ENCODE assay signal across 8 cellular contexts in genomic region chr5:1800470-1801060, GRCh38. TPM values are rescaled to one million over a fixed set of nuclear protein-coding genes. Genes with fewer than 3 reads are reported as not detected.
DNase-seq lines count a peak whose midpoint lies in the region; TF ChIP-seq lines count a peak whose summit lies in the region.

No MANE protein-coding gene starts in this region.

- POLR2A ChIA-PET in HEK293 (lab: Yijun Ruan, JAX) = interaction anchor here (0.6 to 1.2 kb wide), 2 partner anchors 8 to 24 kb away, joined by 3 to 4 read pairs; no protein-coding TSS in a partner anchor

- H3K27ac ChIP-seq in HEK293 (ENCODE audit: extremely low read depth, low read depth, low read length) (peak overlapping the region; percentile 87), ascending aorta (peak overlapping the region; percentile 63 to 80), iPS-18a (ENCODE audit: low read length) (peak overlapping the region; percentile 82), skeletal muscle tissue (ENCODE audit: low read depth, low read length) (peak overlapping the region; percentile 61)

- H3K9me3 ChIP-seq in HEK293 (ENCODE audit: control insufficient read depth, insufficient read depth, low read depth, low read length) (no peaks in the 10 kb centered on the region), ascending aorta (no peaks in the 10 kb centered on the region), iPS-18a (ENCODE audit: control insufficient read depth, low read depth, low read length) (no peaks in the 10 kb centered on the region), skeletal muscle tissue (ENCODE audit: control insufficient read depth in 3 of 3, low read length in 3 of 3) (no peaks in the 10 kb centered on the region)

- DNase-seq in DMS53 treated with DMSO at 0.1 percent for 48 hours (lab: John Stamatoyannopoulos, UW; ENCODE audit: unreplicated experiment) = peak; percentile 73
- peak; percentile 32 for DNase-seq in NCI-H82 treated with DMSO at 0.1 percent for 48 hours (lab: John Stamatoyannopoulos, UW; ENCODE audit: unreplicated experiment)
- DNase-seq in ascending aorta (ENCODE audit: low spot score in 2 of 2) = no peak
- no peak for DNase-seq in middle frontal gyrus (ENCODE audit: extremely low spot score, low spot score)
- DNase-seq in ecto neural progenitor cell (ENCODE audit: low spot score) = no peak

- H3K4me1 ChIP-seq in HEK293 (ENCODE audit: control insufficient read depth, insufficient read depth, low read length) (peaks cover 4% of the 10 kb centered on the region; the same call in 1 of the 2 replicates), ascending aorta (peaks cover 4 to 14% of the 10 kb centered on the region in 2 donors), iPS-18a (ENCODE audit: control insufficient read depth, low read depth, low read length) (peaks cover 3% of the 10 kb centered on the region), skeletal muscle tissue (ENCODE audit: control insufficient read depth in 3 of 3, insufficient read depth in 3 of 3, low read length in 3 of 3) (peaks cover 30 to 53% (median 36%) of the 10 kb centered on the region in 3 donors)

- intact Hi-C loops in ascending aorta (cut with DNase I) = loop anchor here (10.0 kb wide), 2 partner anchors 156 to 1326 kb away; no protein-coding TSS in a partner anchor

- H3K4me3 ChIP-seq in HEK293 (ENCODE audit: low read depth, low read length) = peak overlapping the region; percentile 97
- peak overlapping the region; percentile 80 to 97 for H3K4me3 ChIP-seq in ascending aorta
- peak overlapping the region; percentile 82 for H3K4me3 ChIP-seq in iPS-18a (ENCODE audit: low read length)
- peak overlapping the region; percentile 85 to 96 (median 95) for H3K4me3 ChIP-seq in skeletal muscle tissue (ENCODE audit: low read length in 3 of 3)

- H3K9ac ChIP-seq in iPS-18a (ENCODE audit: low read length) (peak overlapping the region; percentile 91), skeletal muscle tissue (ENCODE audit: low read depth in 1 of 3, low read length in 3 of 3) (peak overlapping the region; percentile 79 to 96 (median 93))

- TF ChIP-seq CTCF in HEK293 (tag by site-specific recombination; IDR thresholded peaks at IDR 0.05) (no peak), ascending aorta (IDR thresholded peaks at IDR 0.05) (no peak)

- H3K36me3 ChIP-seq in HEK293 (ENCODE audit: control insufficient read depth in 2 of 2, insufficient read depth in 1 of 2, low read length in 2 of 2) (peaks cover 29 to 63% of the 10 kb centered on the region in 2 experiments), ascending aorta (peaks cover 27 to 41% of the 10 kb centered on the region in 2 donors), iPS-18a (ENCODE audit: control insufficient read depth, low read depth, low read length) (peaks cover 48% of the 10 kb centered on the region), skeletal muscle tissue (ENCODE audit: control insufficient read depth in 3 of 3, insufficient read depth in 3 of 3, low read length in 3 of 3) (peaks cover 43 to 49% (median 45%) of the 10 kb centered on the region in 3 donors)

- CTCF ChIA-PET in HEK293 (lab: Yijun Ruan, JAX) = interaction anchor here (1.1 kb wide), 1 partner anchor 37 kb away, joined by 4 read pairs; no protein-coding TSS in a partner anchor

- H3K27me3 ChIP-seq in ascending aorta (no peaks in the 10 kb centered on the region), iPS-18a (ENCODE audit: control insufficient read depth, insufficient read depth, low read length) (no peaks in the 10 kb centered on the region), skeletal muscle tissue (ENCODE audit: control insufficient read depth in 3 of 3, insufficient read depth in 3 of 3, low read length in 3 of 3) (no peaks in the 10 kb centered on the region)

TF ChIP-seq in HEK293, 187 proteins besides CTCF, POLR2A, EP300 and RAD21 (continues in another document):
- TF ChIP-seq INSM2 (tag by site-specific recombination; IDR thresholded peaks at IDR 0.05) (0 out of 2 replicates have a peak, but pooled peaks have one; percentile 40), ZNF394 (tag by site-specific recombination; IDR thresholded peaks at IDR 0.05; ENCODE audit: borderline replicate concordance) (0 out of 2 replicates have a peak, but pooled peaks have one; percentile 4), ZNF155 (tag by site-specific recombination; IDR thresholded peaks at IDR 0.05) (no peak), ZNF146 (tag by site-specific recombination; IDR thresholded peaks at IDR 0.05) (0 out of 2 replicates have a peak, but pooled peaks have one; percentile 4), ZNF366 (tag by site-specific recombination; conservative IDR thresholded peaks at IDR 0.05) (peak; percentile 89), ZNF335 (tag by site-specific recombination; conservative IDR thresholded peaks at IDR 0.05) (0 out of 2 replicates have a peak, but pooled peaks have one; percentile 38), ZNF701 (tag by site-specific recombination; IDR thresholded peaks at IDR 0.05) (0 out of 2 replicates have a peak, but pooled peaks have one; percentile 9), PRDM10 (tag by site-specific recombination; IDR thresholded peaks at IDR 0.05) (peak; percentile 8; the same call in 1 of the 2 replicates), ZNF639 (tag by site-specific recombination; IDR thresholded peaks at IDR 0.05) (no peak), BCL11A (tag by site-specific recombination; IDR thresholded peaks at IDR 0.05; ENCODE audit: low read depth) (peak; percentile 26; the same call in 1 of the 2 replicates), HOXA7 (CRISPR knock-in tag; IDR thresholded peaks at IDR 0.05; ENCODE audit: borderline replicate concordance) (no peak), ZNF10 (tag by site-specific recombination; IDR thresholded peaks at IDR 0.05) (peak; percentile 88), ZNF645 (tag by site-specific recombination; IDR thresholded peaks at IDR 0.05) (no peak), MYNN (tag by site-specific recombination; IDR thresholded peaks at IDR 0.05; ENCODE audit: borderline replicate concordance) (peak; percentile 91), MZF1 (tag by site-specific recombination; IDR thresholded peaks at IDR 0.05; ENCODE audit: borderline replicate concordance) (peak; percentile 93; the same call in 1 of the 2 replicates), ZSCAN16 (tag by site-specific recombination; IDR thresholded peaks at IDR 0.05) (peak; percentile 93)

RNA-seq across cellular contexts. Expression of gene NDUFS6, which starts 0.6 kb away (rescaled TPM):
- total RNA-seq in ascending aorta (29.8 TPM), skeletal muscle tissue (37.1 TPM)

RNA-seq across cellular contexts. Expression of gene MRPL36, which starts 0.9 kb away (rescaled TPM):
- total RNA-seq in ascending aorta (21.4 TPM), skeletal muscle tissue (28.7 TPM)

Comparison
In these comparisons a context has a peak if more than half of its experiments do, and no peak if none do; other contexts are left out.
1. DNase-seq: peak in DMS53 treated with DMSO at 0.1 percent for 48 hours (single experiment) and NCI-H82 treated with DMSO at 0.1 percent for 48 hours (single experiment); none in ascending aorta (0 of 2), middle frontal gyrus (single experiment) and ecto neural progenitor cell (single experiment).
2. Peak in every context shown above with its lines, with median percentiles within 50 percentile points of each other: H3K27ac ChIP-seq and H3K4me3 ChIP-seq.